ENCODE assay signal across 17 cellular contexts in the genomic region with DNA sequence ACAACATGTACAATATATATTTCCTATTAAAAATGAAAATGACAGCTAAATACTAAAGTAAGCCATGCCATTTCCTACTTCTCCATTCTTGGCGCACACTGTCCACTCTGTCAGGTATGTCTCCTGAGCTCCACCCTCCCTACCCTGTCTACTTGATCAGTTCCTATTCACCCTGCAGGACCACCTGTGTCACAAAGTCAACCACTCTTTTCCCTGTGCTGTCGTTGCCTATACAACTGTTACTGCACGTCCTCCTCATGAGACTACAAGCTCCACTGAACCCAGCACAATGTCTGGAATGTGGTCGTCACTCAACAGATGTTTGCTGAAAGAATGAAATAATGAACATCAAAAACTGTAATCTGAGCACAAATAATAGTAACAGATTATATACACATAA. TPM values are rescaled to one million over a fixed set of nuclear protein-coding genes. Genes with fewer than 3 reads are reported as not detected.
A peak's percentile ranks its signal among the peaks of the same experiment; 100 is the strongest.
DNase-seq lines count a peak whose midpoint lies in the region; ATAC-seq, FAIRE-seq and TF ChIP-seq lines count a peak whose summit lies in the region.
"Had no signal": no experiment of that assay in that cellular context is flagged by ENCODE, and none has a peak within 500 bp of the region (broad histone marks: within the 10 kb centered on the region; RNA-seq: fewer than 3 reads in every experiment).

No MANE protein-coding gene starts in this region.

- H3K4me1 ChIP-seq in CD4-positive, CD25-positive, alpha-beta regulatory T cell (ENCODE audit: control insufficient read depth, insufficient read depth, low read length, poor library complexity, severe bottlenecking), result peaks cover 13% of the 10 kb centered on the region
- H3K4me1 ChIP-seq: thyroid gland had no signal

- intact Hi-C loops in cardiac septum (cut with DNase I), result no loop called here

- peak; percentile 90 for FAIRE-seq in GM18507 (lab: Jason Lieb, UNC)
- FAIRE-seq: H1 had no signal

- no peaks in the 10 kb centered on the region for H3K36me3 Mint-ChIP-seq in CD4-positive, CD25-positive, alpha-beta regulatory T cell
- H3K36me3 Mint-ChIP-seq in chondrocyte (ENCODE audit: low read depth), result no peaks in the 10 kb centered on the region

- H3K27ac ChIP-seq in CD4-positive, CD25-positive, alpha-beta regulatory T cell (ENCODE audit: insufficient read depth, low read length, poor library complexity, severe bottlenecking), result peak overlapping the region; percentile 14
- H3K27ac ChIP-seq: thyroid gland had no signal

- H3K4me3 Mint-ChIP-seq in CD4-positive, CD25-positive, alpha-beta regulatory T cell, result no peak overlapping the region
- H3K4me3 Mint-ChIP-seq in chondrocyte (ENCODE audit: unreplicated experiment), result no peak overlapping the region

- H3K9me3 Mint-ChIP-seq in CD4-positive, CD25-positive, alpha-beta regulatory T cell, result peaks cover 0 to 2% (median 0%) of the 10 kb centered on the region in 7 donors
- H3K9me3 Mint-ChIP-seq in chondrocyte (ENCODE audit: low read depth), result peaks cover 16% of the 10 kb centered on the region

- no peaks in the 10 kb centered on the region for H3K36me3 ChIP-seq in CD4-positive, CD25-positive, alpha-beta regulatory T cell (ENCODE audit: control insufficient read depth, insufficient read depth, low read length)
- H3K36me3 ChIP-seq: thyroid gland had no signal

- DNase-seq in CD4-positive, CD25-positive, alpha-beta regulatory T cell, result no peak
- DNase-seq in GM18507 (ENCODE audit: extremely low spot score, insufficient read length, low read depth), result no peak
- DNase-seq in chondrocyte (ENCODE audit: low spot score), result no peak
- no peak for DNase-seq in NCI-H2227 treated with DMSO at 0.1 percent for 48 hours (lab: John Stamatoyannopoulos, UW)
- no peak for DNase-seq in stimulated activated CD4-positive, alpha-beta T cell treated with anti-CD3 and anti-CD28 coated beads, Interleukin-4, amount 100 ng/mL, for 24 hours
- DNase-seq in cardiac septum (ENCODE audit: low spot score), result no peak
- DNase-seq in NCI-H2171 treated with DMSO at 0.1 percent for 48 hours (lab: John Stamatoyannopoulos, UW), result no peak
- DNase-seq: amygdala; cortex of kidney; DMS53; KBM-7; NCI-H446; stimulated activated CD4-positive, alpha-beta T cell treated with anti-CD3 and anti-CD28 coated beads, Interleukin-15, amount 100 ng/mL, for 24 hours had no signal

- H3K4me1 Mint-ChIP-seq in CD4-positive, CD25-positive, alpha-beta regulatory T cell, result peaks cover 6 to 41% (median 24%) of the 10 kb centered on the region in 4 donors
- H3K4me1 Mint-ChIP-seq in chondrocyte (ENCODE audit: low read depth), result peaks cover 10% of the 10 kb centered on the region

- no peaks in the 10 kb centered on the region for H3K27me3 ChIP-seq in CD4-positive, CD25-positive, alpha-beta regulatory T cell (ENCODE audit: control insufficient read depth, insufficient read depth, low read length)
- H3K27me3 ChIP-seq: thyroid gland had no signal

- peak overlapping the region in 1 of 3 donors; percentile 31 for H3K27ac Mint-ChIP-seq in CD4-positive, CD25-positive, alpha-beta regulatory T cell
- peak overlapping the region; percentile 0 for H3K27ac Mint-ChIP-seq in chondrocyte (ENCODE audit: unreplicated experiment)

- no peaks in the 10 kb centered on the region for H3K27me3 Mint-ChIP-seq in CD4-positive, CD25-positive, alpha-beta regulatory T cell
- no peaks in the 10 kb centered on the region for H3K27me3 Mint-ChIP-seq in chondrocyte (ENCODE audit: low read depth)

- no peak overlapping the region for H3K4me3 ChIP-seq in CD4-positive, CD25-positive, alpha-beta regulatory T cell (ENCODE audit: low read depth, low read length)
- H3K4me3 ChIP-seq: thyroid gland had no signal

- no peak for TF ChIP-seq CTCF in chondrocyte (IDR thresholded peaks at IDR 0.05)

- no peaks in the 10 kb centered on the region for H3K9me3 ChIP-seq in CD4-positive, CD25-positive, alpha-beta regulatory T cell (ENCODE audit: control insufficient read depth in 2 of 2, low read length in 2 of 2)
- H3K9me3 ChIP-seq: thyroid gland had no signal

- ATAC-seq in CD4-positive, CD25-positive, alpha-beta regulatory T cell (ENCODE audit: low read depth in 2 of 2), result no peak
- ATAC-seq in HG03378 (IDR thresholded peaks at IDR 0.05; ENCODE audit: unreplicated experiment), result peak; percentile 32
- ATAC-seq: esophagus mucosa had no signal

RNA-seq across cellular contexts. Expression of gene SLC9A7, which starts 54.9 kb away (rescaled TPM):
- total RNA-seq in CD4-positive, CD25-positive, alpha-beta regulatory T cell, result 6.4 TPM
- 1 to 10 TPM; 3.6 to 5.6 (median 4.1) TPM for polyA plus RNA-seq in CD4-positive, CD25-positive, alpha-beta regulatory T cell
- total RNA-seq in chondrocyte (4.2 to 6.1 TPM (median 5.4 TPM) in 3 replicates), cardiac septum (1.0 TPM)
